In genomic region chr22:42666393-42666792, GRCh38 we compare ENCODE assay signal across 1 cellular context.
TF ChIP-seq lines count a peak whose summit lies in the region.

No MANE protein-coding gene starts in this region.

TF ChIP-seq in K562, 482 proteins besides CTCF, POLR2A, EP300 and RAD21:
- TF ChIP-seq ZNF512 (tag; IDR thresholded peaks at IDR 0.05) = peak; percentile 64
TF ChIP-seq in K562: peak in this region for 1; not testable (repeated sequence) for 481.
